Comparison of ENCODE assay signal across 17 cellular contexts in genomic region chr6:25130518-25130917, GRCh38.
DNase-seq lines count a peak whose midpoint lies in the region; ATAC-seq and TF ChIP-seq lines count a peak whose summit lies in the region.
"Had no signal": no experiment of that assay in that cellular context is flagged by ENCODE, and none has a peak within 500 bp of the region (broad histone marks: within the 10 kb centered on the region; RNA-seq: fewer than 3 reads in every experiment).

No MANE protein-coding gene starts in this region.

- TF ChIP-seq POLR2A in vagina (IDR thresholded peaks at IDR 0.05): no peak

- peak overlapping the region; percentile 64 for H3K27ac ChIP-seq in vagina
- peak overlapping the region in 2 of 59 donors; percentile 8 to 20 for H3K27ac ChIP-seq in dorsolateral prefrontal cortex
- H3K27ac ChIP-seq: body of pancreas had no signal

- POLR2A ChIA-PET in activated naive CD8-positive, alpha-beta T cell treated with anti-CD3 and anti-CD28 coated beads, Interleukin-2, amount 10 ng/mL, durations not matched to agents 7 days and 5 days (lab: Charles Lee): interaction anchor here (0.7 to 1.5 kb wide), 2 partner anchors 30 to 91 kb away, joined by 3 to 14 read pairs; no protein-coding TSS in a partner anchor

- no peaks in the 10 kb centered on the region for H3K9me3 ChIP-seq in vagina
- H3K9me3 ChIP-seq: body of pancreas had no signal

- peaks cover 33% of the 10 kb centered on the region for H3K4me1 ChIP-seq in vagina
- H3K4me1 ChIP-seq: body of pancreas had no signal

- ATAC-seq in activated naive CD8-positive, alpha-beta T cell treated with anti-CD3 and anti-CD28 coated beads, Interleukin-2, amount 10 ng/mL, durations not matched to agents 7 days and 5 days (ENCODE audit: low read depth): no peak
- ATAC-seq in HG02798 (IDR thresholded peaks at IDR 0.05; ENCODE audit: poor library complexity, unreplicated experiment): no peak
- ATAC-seq: body of pancreas, esophagus mucosa, GM23338, T-cell, WTC11 had no signal

- peak overlapping the region; percentile 37 for H3K4me3 Mint-ChIP-seq in activated naive CD8-positive, alpha-beta T cell treated with anti-CD3 and anti-CD28 coated beads, Interleukin-2, amount 10 ng/mL, durations not matched to agents 7 days and 5 days
- H3K4me3 Mint-ChIP-seq in activated naive CD8-positive, alpha-beta T cell treated with anti-CD3 and anti-CD28 coated beads for 36 hours: no peak overlapping the region
- peak overlapping the region; percentile 59 for H3K4me3 Mint-ChIP-seq in activated T-helper 1 cell treated with anti-CD3 and anti-CD28 coated beads, Interleukin-12 subunit alpha, Interleukin-12 subunit beta, Interleukin-2, Interleukin-4 antibody, amounts not matched to agents 30 ng/mL and 10 ng/mL and 1 ng/mL, durations not matched to agents 14 hours and 24 hours and 36 hours
- H3K4me3 Mint-ChIP-seq in immature natural killer cell: peak overlapping the region; percentile 18 to 70 (median 42)
- H3K4me3 Mint-ChIP-seq: GM23338, T-cell, WTC11 had no signal

- no peaks in the 10 kb centered on the region for H3K27me3 ChIP-seq in vagina
- no peaks in the 10 kb centered on the region for H3K27me3 ChIP-seq in dorsolateral prefrontal cortex
- H3K27me3 ChIP-seq: body of pancreas had no signal

- peaks cover 26% of the 10 kb centered on the region for H3K4me1 Mint-ChIP-seq in activated naive CD8-positive, alpha-beta T cell treated with anti-CD3 and anti-CD28 coated beads, Interleukin-2, amount 10 ng/mL, durations not matched to agents 7 days and 5 days
- H3K4me1 Mint-ChIP-seq in activated naive CD8-positive, alpha-beta T cell treated with anti-CD3 and anti-CD28 coated beads for 36 hours: peaks cover 29% of the 10 kb centered on the region
- peaks cover 62% of the 10 kb centered on the region for H3K4me1 Mint-ChIP-seq in activated T-helper 1 cell treated with anti-CD3 and anti-CD28 coated beads, Interleukin-12 subunit alpha, Interleukin-12 subunit beta, Interleukin-2, Interleukin-4 antibody, amounts not matched to agents 30 ng/mL and 10 ng/mL and 1 ng/mL, durations not matched to agents 14 hours and 24 hours and 36 hours (ENCODE audit: low read depth)
- H3K4me1 Mint-ChIP-seq in immature natural killer cell: peaks cover 60 to 84% of the 10 kb centered on the region in 2 donors

- H3K4me3 ChIP-seq in vagina (no peak overlapping the region), dorsolateral prefrontal cortex (no peak overlapping the region)
- H3K4me3 ChIP-seq: body of pancreas, GM23338 had no signal

- no peaks in the 10 kb centered on the region for H3K27me3 Mint-ChIP-seq in activated naive CD8-positive, alpha-beta T cell treated with anti-CD3 and anti-CD28 coated beads, Interleukin-2, amount 10 ng/mL, durations not matched to agents 7 days and 5 days
- no peaks in the 10 kb centered on the region for H3K27me3 Mint-ChIP-seq in activated naive CD8-positive, alpha-beta T cell treated with anti-CD3 and anti-CD28 coated beads for 36 hours
- no peaks in the 10 kb centered on the region for H3K27me3 Mint-ChIP-seq in activated T-helper 1 cell treated with anti-CD3 and anti-CD28 coated beads, Interleukin-12 subunit alpha, Interleukin-12 subunit beta, Interleukin-2, Interleukin-4 antibody, amounts not matched to agents 30 ng/mL and 10 ng/mL and 1 ng/mL, durations not matched to agents 14 hours and 24 hours and 36 hours (ENCODE audit: insufficient read depth)
- no peaks in the 10 kb centered on the region for H3K27me3 Mint-ChIP-seq in immature natural killer cell (ENCODE audit: low read depth in 3 of 3)
- H3K27me3 Mint-ChIP-seq: T-cell had no signal

- no peaks in the 10 kb centered on the region for H3K36me3 ChIP-seq in vagina

- H3K9me3 Mint-ChIP-seq in activated naive CD8-positive, alpha-beta T cell treated with anti-CD3 and anti-CD28 coated beads, Interleukin-2, amount 10 ng/mL, durations not matched to agents 7 days and 5 days: peaks cover 12% of the 10 kb centered on the region
- H3K9me3 Mint-ChIP-seq in activated naive CD8-positive, alpha-beta T cell treated with anti-CD3 and anti-CD28 coated beads for 36 hours: peaks cover 18% of the 10 kb centered on the region
- peaks cover 19% of the 10 kb centered on the region for H3K9me3 Mint-ChIP-seq in activated T-helper 1 cell treated with anti-CD3 and anti-CD28 coated beads, Interleukin-12 subunit alpha, Interleukin-12 subunit beta, Interleukin-2, Interleukin-4 antibody, amounts not matched to agents 30 ng/mL and 10 ng/mL and 1 ng/mL, durations not matched to agents 14 hours and 24 hours and 36 hours
- H3K9me3 Mint-ChIP-seq in immature natural killer cell: no peaks in the 10 kb centered on the region

- peaks cover 74% of the 10 kb centered on the region for H3K36me3 Mint-ChIP-seq in activated naive CD8-positive, alpha-beta T cell treated with anti-CD3 and anti-CD28 coated beads, Interleukin-2, amount 10 ng/mL, durations not matched to agents 7 days and 5 days
- peaks cover 81% of the 10 kb centered on the region for H3K36me3 Mint-ChIP-seq in activated naive CD8-positive, alpha-beta T cell treated with anti-CD3 and anti-CD28 coated beads for 36 hours
- H3K36me3 Mint-ChIP-seq in activated T-helper 1 cell treated with anti-CD3 and anti-CD28 coated beads, Interleukin-12 subunit alpha, Interleukin-12 subunit beta, Interleukin-2, Interleukin-4 antibody, amounts not matched to agents 30 ng/mL and 10 ng/mL and 1 ng/mL, durations not matched to agents 14 hours and 24 hours and 36 hours (ENCODE audit: low read depth): peaks cover 67% of the 10 kb centered on the region
- peaks cover 8 to 26% (median 16%) of the 10 kb centered on the region in 3 donors for H3K36me3 Mint-ChIP-seq in immature natural killer cell

- no peak overlapping the region for H3K27ac Mint-ChIP-seq in activated naive CD8-positive, alpha-beta T cell treated with anti-CD3 and anti-CD28 coated beads, Interleukin-2, amount 10 ng/mL, durations not matched to agents 7 days and 5 days
- no peak overlapping the region for H3K27ac Mint-ChIP-seq in activated naive CD8-positive, alpha-beta T cell treated with anti-CD3 and anti-CD28 coated beads for 36 hours
- peak overlapping the region; percentile 75 for H3K27ac Mint-ChIP-seq in activated T-helper 1 cell treated with anti-CD3 and anti-CD28 coated beads, Interleukin-12 subunit alpha, Interleukin-12 subunit beta, Interleukin-2, Interleukin-4 antibody, amounts not matched to agents 30 ng/mL and 10 ng/mL and 1 ng/mL, durations not matched to agents 14 hours and 24 hours and 36 hours
- H3K27ac Mint-ChIP-seq in immature natural killer cell: peak overlapping the region in 5 of 6 donors; percentile 2 to 62 (median 42)
- H3K27ac Mint-ChIP-seq: T-cell, WTC11 had no signal

- DNase-seq in activated naive CD8-positive, alpha-beta T cell treated with anti-CD3 and anti-CD28 coated beads, Interleukin-2, amount 10 ng/mL, durations not matched to agents 7 days and 5 days: no peak
- no peak for DNase-seq in activated naive CD8-positive, alpha-beta T cell treated with anti-CD3 and anti-CD28 coated beads for 36 hours
- DNase-seq in activated T-helper 1 cell treated with anti-CD3 and anti-CD28 coated beads, Interleukin-12 subunit alpha, Interleukin-12 subunit beta, Interleukin-2, Interleukin-4 antibody, amounts not matched to agents 30 ng/mL and 10 ng/mL and 1 ng/mL, durations not matched to agents 14 hours and 24 hours and 36 hours (ENCODE audit: low spot score): no peak
- no peak for DNase-seq in immature natural killer cell
- DNase-seq in vagina (ENCODE audit: extremely low spot score in 2 of 2): no peak
- DNase-seq in dorsolateral prefrontal cortex: no peak
- DNase-seq in COR-L47 (lab: John Stamatoyannopoulos, UW): no peak
- DNase-seq: activated naive CD4-positive, alpha-beta T cell; body of pancreas; KBM-7; RPMI8226; stimulated activated naive CD4-positive, alpha-beta T cell; T-cell had no signal

- TF ChIP-seq CTCF in vagina (IDR thresholded peaks at IDR 0.05) (no peak), dorsolateral prefrontal cortex (IDR thresholded peaks at IDR 0.05 in 54 of 56, conservative IDR thresholded peaks at IDR 0.05 in 2 of 56; ENCODE audit: low read depth in 1 of 56, partially characterized antibody in 56 of 56) (no peak)

- intact Hi-C loops in activated T-helper 1 cell treated with anti-CD3 and anti-CD28 coated beads, Interleukin-12 subunit alpha, Interleukin-12 subunit beta, Interleukin-2, Interleukin-4 antibody, amounts not matched to agents 30 ng/mL and 10 ng/mL and 1 ng/mL, durations not matched to agents 14 hours and 24 hours and 36 hours (cut with micrococcal nuclease): no loop called here
- intact Hi-C loops in vagina (cut with DNase I): loop anchor here (10.0 kb wide), 1 partner anchor 54 kb away; no protein-coding TSS in a partner anchor
- intact Hi-C loops in dorsolateral prefrontal cortex (cut with DNase I): no loop called here

Comparison
In these comparisons a context has a peak if more than half of its experiments do, and no peak if none do; other contexts are left out.
1. H3K27ac Mint-ChIP-seq: peak in activated T-helper 1 cell treated with anti-CD3 and anti-CD28 coated beads, Interleukin-12 subunit alpha, Interleukin-12 subunit beta, Interleukin-2, Interleukin-4 antibody, amounts not matched to agents 30 ng/mL and 10 ng/mL and 1 ng/mL, durations not matched to agents 14 hours and 24 hours and 36 hours (single experiment) and immature natural killer cell (5 of 6); none in activated naive CD8-positive, alpha-beta T cell treated with anti-CD3 and anti-CD28 coated beads, Interleukin-2, amount 10 ng/mL, durations not matched to agents 7 days and 5 days (single experiment) and activated naive CD8-positive, alpha-beta T cell treated with anti-CD3 and anti-CD28 coated beads for 36 hours (single experiment).